12 cellular contexts compared by ENCODE assay signal in the genomic region with DNA sequence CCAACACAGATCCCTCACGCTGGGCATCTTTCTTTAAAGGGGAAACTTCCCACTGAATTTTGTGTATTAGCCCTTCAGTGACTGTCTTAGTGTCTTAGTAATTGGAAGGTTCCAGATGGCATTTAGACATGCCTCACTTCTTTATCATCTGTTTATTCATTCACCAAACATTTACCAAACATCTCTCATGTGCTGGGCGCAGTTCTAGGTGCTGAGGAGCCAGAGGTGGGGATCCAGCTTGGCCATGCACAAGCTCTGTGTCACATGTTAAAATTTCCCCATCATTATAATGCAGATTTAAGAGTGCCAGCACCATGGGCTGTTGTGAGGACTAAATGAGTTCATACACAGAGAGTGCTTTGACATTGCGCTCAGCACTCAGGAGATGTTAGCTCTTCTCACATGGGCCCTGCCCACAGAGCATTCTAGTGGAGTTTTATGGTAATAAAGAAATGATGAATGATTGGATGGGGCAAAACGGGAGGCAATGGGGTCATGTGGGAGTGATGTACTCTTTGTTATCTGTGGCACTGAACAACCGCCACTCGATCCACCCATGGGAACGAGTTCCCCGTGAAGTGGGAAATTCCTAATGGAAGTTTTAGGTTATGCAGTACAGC.
DNase-seq lines count a peak whose midpoint lies in the region; ATAC-seq and TF ChIP-seq lines count a peak whose summit lies in the region.
"Had no signal": no experiment of that assay in that cellular context is flagged by ENCODE, and none has a peak within 500 bp of the region (broad histone marks: within the 10 kb centered on the region; RNA-seq: fewer than 3 reads in every experiment).

No MANE protein-coding gene starts in this region.

- peaks cover 6% of the 10 kb centered on the region for H4K20me1 ChIP-seq in neural progenitor cell (ENCODE audit: low read depth)

- H3K36me3 Mint-ChIP-seq in neural progenitor cell: no peaks in the 10 kb centered on the region

- no peaks in the 10 kb centered on the region for H3K9me3 Mint-ChIP-seq in neural progenitor cell
- H3K9me3 Mint-ChIP-seq: effector memory CD8-positive, alpha-beta T cell had no signal

- peak overlapping the region; percentile 2 for H3K4me3 Mint-ChIP-seq in neural progenitor cell
- H3K4me3 Mint-ChIP-seq: activated CD8-positive, alpha-beta T cell treated with anti-CD3 and anti-CD28 coated beads, Interleukin-2, amount 10 ng/mL, durations not matched to agents 7 days and 5 days had no signal

- no peaks in the 10 kb centered on the region for H3K79me2 ChIP-seq in neural progenitor cell (ENCODE audit: low read depth)

- no peak for TF ChIP-seq CTCF in neural progenitor cell (IDR thresholded peaks at IDR 0.05)

- H3K27me3 ChIP-seq in MG63 (no peaks in the 10 kb centered on the region), neural progenitor cell (no peaks in the 10 kb centered on the region)

- no peak overlapping the region for H2AFZ ChIP-seq in neural progenitor cell (replicated peaks)

- peak overlapping the region; percentile 92 for H3K27ac Mint-ChIP-seq in neural progenitor cell
- H3K27ac Mint-ChIP-seq: activated CD8-positive, alpha-beta T cell treated with anti-CD3 and anti-CD28 coated beads, Interleukin-2, amount 10 ng/mL, durations not matched to agents 7 days and 5 days had no signal

- H3K4me1 ChIP-seq in neural progenitor cell: peaks cover 48% of the 10 kb centered on the region

- DNase-seq in AG08396 (ENCODE audit: low spot score) (peak; percentile 44), MG63 (peak; percentile 38), epithelial cell of prostate (ENCODE audit: low read depth, low spot score) (no peak), neural progenitor cell (ENCODE audit: low spot score) (no peak), NCI-H1436 (lab: John Stamatoyannopoulos, UW) (no peak)
- no peak for DNase-seq in activated T-cell treated with anti-CD3 and anti-CD28 coated beads, Interleukin-2, amount 50 U/mL, for 48 hours
- DNase-seq: activated CD8-positive, alpha-beta T cell treated with anti-CD3 and anti-CD28 coated beads, Interleukin-2, amount 10 ng/mL, durations not matched to agents 7 days and 5 days; effector memory CD8-positive, alpha-beta T cell; H7 had no signal

- peaks cover 64% of the 10 kb centered on the region for H3K4me1 Mint-ChIP-seq in neural progenitor cell

- H3K9me3 ChIP-seq in MG63 (no peaks in the 10 kb centered on the region), neural progenitor cell (ENCODE audit: low read depth) (no peaks in the 10 kb centered on the region)

- H3F3A ChIP-seq in neural progenitor cell (ENCODE audit: low read depth): peaks cover 24% of the 10 kb centered on the region

- H3K27me3 Mint-ChIP-seq in neural progenitor cell (ENCODE audit: insufficient read depth, low read depth): peaks cover 6% of the 10 kb centered on the region
- H3K27me3 Mint-ChIP-seq: effector memory CD8-positive, alpha-beta T cell had no signal

- H3K9ac ChIP-seq in neural progenitor cell: no peak overlapping the region

- H3K27ac ChIP-seq in epithelial cell of prostate (peak overlapping the region; percentile 9), neural progenitor cell (no peak overlapping the region)

- H3K4me3 ChIP-seq in MG63: no peak overlapping the region
- no peak overlapping the region for H3K4me3 ChIP-seq in neural progenitor cell
- H3K4me3 ChIP-seq: skin epidermis had no signal

- ATAC-seq in HG03378 (IDR thresholded peaks at IDR 0.05; ENCODE audit: unreplicated experiment) (no peak), GM18870 (IDR thresholded peaks at IDR 0.05; ENCODE audit: unreplicated experiment) (no peak)
- ATAC-seq: activated CD8-positive, alpha-beta T cell treated with anti-CD3 and anti-CD28 coated beads, Interleukin-2, amount 10 ng/mL, durations not matched to agents 7 days and 5 days; effector memory CD8-positive, alpha-beta T cell had no signal

- H3K4me2 ChIP-seq in neural progenitor cell: peak overlapping the region; percentile 59

- H3K36me3 ChIP-seq in MG63 (no peaks in the 10 kb centered on the region; the same call in 1 of the 2 replicates), neural progenitor cell (no peaks in the 10 kb centered on the region)

Comparison
In these comparisons a context has a peak if more than half of its experiments do, and no peak if none do; other contexts are left out.
1. DNase-seq: peak in AG08396 (single experiment) and MG63 (single experiment); none in epithelial cell of prostate (single experiment), neural progenitor cell (single experiment), NCI-H1436 (single experiment) and activated T-cell treated with anti-CD3 and anti-CD28 coated beads, Interleukin-2, amount 50 U/mL, for 48 hours (0 of 2).